18 cellular contexts compared by ENCODE assay signal in the genomic region with DNA sequence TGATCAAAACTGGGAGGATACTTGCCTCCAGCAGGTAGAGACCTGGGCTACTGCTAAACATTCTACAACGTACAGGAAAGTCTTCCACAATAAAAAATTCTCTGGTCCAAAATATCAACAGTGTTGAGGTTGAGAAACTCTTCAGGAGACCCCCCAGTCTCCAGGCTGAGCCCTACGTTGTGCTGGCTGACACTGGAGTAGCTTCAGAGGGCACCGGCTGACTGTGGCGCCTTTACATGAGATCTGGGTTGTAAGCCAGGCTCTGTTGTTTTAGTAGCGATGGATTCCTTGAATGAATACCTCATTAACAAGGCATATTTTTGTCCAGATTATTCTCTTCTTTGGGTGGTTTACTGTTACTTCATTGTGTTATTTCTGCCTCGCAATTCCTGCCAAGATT.
DNase-seq lines count a peak whose midpoint lies in the region; ATAC-seq, FAIRE-seq and TF ChIP-seq lines count a peak whose summit lies in the region.
"Had no signal": no experiment of that assay in that cellular context is flagged by ENCODE, and none has a peak within 500 bp of the region (broad histone marks: within the 10 kb centered on the region; RNA-seq: fewer than 3 reads in every experiment).

No MANE protein-coding gene starts in this region.

- H3K27me3 Mint-ChIP-seq in astrocyte (ENCODE audit: low read depth, unreplicated experiment): no peaks in the 10 kb centered on the region
- H3K27me3 Mint-ChIP-seq in CD4-positive, alpha-beta T cell: no peaks in the 10 kb centered on the region
- no peaks in the 10 kb centered on the region for H3K27me3 Mint-ChIP-seq in activated CD4-positive, alpha-beta T cell treated with anti-CD3 and anti-CD28 coated beads for 36 hours
- H3K27me3 Mint-ChIP-seq: CD4-positive, CD25-positive, alpha-beta regulatory T cell had no signal

- H3K4me1 Mint-ChIP-seq in astrocyte (ENCODE audit: low read depth, unreplicated experiment): peaks cover 18% of the 10 kb centered on the region
- no peaks in the 10 kb centered on the region for H3K4me1 Mint-ChIP-seq in CD4-positive, alpha-beta T cell (ENCODE audit: low read depth)
- no peaks in the 10 kb centered on the region for H3K4me1 Mint-ChIP-seq in activated CD4-positive, alpha-beta T cell treated with anti-CD3 and anti-CD28 coated beads for 36 hours
- H3K4me1 Mint-ChIP-seq: CD4-positive, CD25-positive, alpha-beta regulatory T cell had no signal

- CTCF ChIA-PET in CD4-positive, alpha-beta T cell (lab: Charles Lee): no interaction called here
- CTCF ChIA-PET in activated CD4-positive, alpha-beta T cell treated with anti-CD3 and anti-CD28 coated beads for 36 hours (lab: Charles Lee): no interaction called here

- H3K36me3 ChIP-seq in cardiac muscle cell (no peaks in the 10 kb centered on the region), right atrium auricular region (no peaks in the 10 kb centered on the region), astrocyte (ENCODE audit: insufficient read depth, low read length) (no peaks in the 10 kb centered on the region), mesendoderm (ENCODE audit: control insufficient read depth, insufficient read depth, low read length) (no peaks in the 10 kb centered on the region)
- H3K36me3 ChIP-seq in effector memory CD4-positive, alpha-beta T cell (ENCODE audit: control insufficient read depth, insufficient read depth, low read length): no peaks in the 10 kb centered on the region

- H3K4me3 Mint-ChIP-seq in astrocyte (ENCODE audit: unreplicated experiment): no peak overlapping the region
- H3K4me3 Mint-ChIP-seq in CD4-positive, alpha-beta T cell: no peak overlapping the region
- H3K4me3 Mint-ChIP-seq in activated CD4-positive, alpha-beta T cell treated with anti-CD3 and anti-CD28 coated beads for 36 hours: no peak overlapping the region
- H3K4me3 Mint-ChIP-seq: CD4-positive, CD25-positive, alpha-beta regulatory T cell; HFFc6 had no signal

- H3K9ac ChIP-seq in astrocyte (ENCODE audit: low read length): no peak overlapping the region
- no peak overlapping the region for H3K9ac ChIP-seq in mesendoderm (ENCODE audit: low read length)
- H3K9ac ChIP-seq: KMS-11, SK-N-SH had no signal

- no peak overlapping the region for H3K4me2 ChIP-seq in astrocyte (ENCODE audit: low read length)
- no peak overlapping the region for H3K4me2 ChIP-seq in mesendoderm (ENCODE audit: low read length)
- H3K4me2 ChIP-seq: KMS-11, SK-N-SH had no signal

- DNase-seq in cardiac muscle cell (ENCODE audit: low read depth in 1 of 2, low spot score in 1 of 2) (no peak), right atrium auricular region (ENCODE audit: low spot score) (no peak), astrocyte (ENCODE audit: low read depth) (peak; percentile 2), mesendoderm (no peak)
- no peak for DNase-seq in CD4-positive, alpha-beta T cell
- DNase-seq in effector memory CD4-positive, alpha-beta T cell: no peak
- no peak for DNase-seq in activated CD4-positive, alpha-beta T cell treated with anti-CD3 and anti-CD28 coated beads for 36 hours
- DNase-seq: ACHN; CD4-positive, CD25-positive, alpha-beta regulatory T cell; GF-D8; GOT3; HFFc6; MM.1S; NCI-H524 treated with DMSO at 0.1 percent for 48 hours; SK-N-SH had no signal

- no CpG with 5 or more reads among the region's 6 CpGs for WGBS in mesendoderm (ENCODE audit: extremely low coverage, insufficient coverage, low lambda C conversion rate)

- H3K9me3 Mint-ChIP-seq in astrocyte (ENCODE audit: unreplicated experiment): no peaks in the 10 kb centered on the region
- peaks cover 2% of the 10 kb centered on the region for H3K9me3 Mint-ChIP-seq in CD4-positive, alpha-beta T cell
- H3K9me3 Mint-ChIP-seq in activated CD4-positive, alpha-beta T cell treated with anti-CD3 and anti-CD28 coated beads for 36 hours (ENCODE audit: low read depth): no peaks in the 10 kb centered on the region

- no peak overlapping the region for H3K18ac ChIP-seq in mesendoderm (ENCODE audit: low read length)

- H3K23ac ChIP-seq in mesendoderm (ENCODE audit: low read length): no peak overlapping the region

- H3K36me3 Mint-ChIP-seq in astrocyte (ENCODE audit: low read depth, unreplicated experiment): no peaks in the 10 kb centered on the region
- no peaks in the 10 kb centered on the region for H3K36me3 Mint-ChIP-seq in CD4-positive, alpha-beta T cell (ENCODE audit: low read depth)
- no peaks in the 10 kb centered on the region for H3K36me3 Mint-ChIP-seq in activated CD4-positive, alpha-beta T cell treated with anti-CD3 and anti-CD28 coated beads for 36 hours (ENCODE audit: low read depth)

- no peak overlapping the region for H3K4ac ChIP-seq in mesendoderm (ENCODE audit: low read depth, low read length)

- peak overlapping the region; percentile 3 for H3K56ac ChIP-seq in mesendoderm (ENCODE audit: low read length)

- POLR2A ChIA-PET in CD4-positive, alpha-beta T cell (lab: Charles Lee): no interaction called here
- POLR2A ChIA-PET in activated CD4-positive, alpha-beta T cell treated with anti-CD3 and anti-CD28 coated beads for 36 hours (lab: Charles Lee): no interaction called here

- no peak overlapping the region for H4K5ac ChIP-seq in mesendoderm (ENCODE audit: low read length)

- H2AK5ac ChIP-seq in mesendoderm (ENCODE audit: low read length): no peak overlapping the region

- no peak for FAIRE-seq in astrocyte (lab: Jason Lieb, UNC)

- H3K4me3 ChIP-seq in cardiac muscle cell (no peak overlapping the region), right atrium auricular region (no peak overlapping the region), astrocyte (ENCODE audit: insufficient read depth, low read depth, low read length) (no peak overlapping the region), mesendoderm (ENCODE audit: low read length) (no peak overlapping the region)
- no peak overlapping the region for H3K4me3 ChIP-seq in effector memory CD4-positive, alpha-beta T cell (ENCODE audit: insufficient read depth, low read depth, low read length, poor library complexity, severe bottlenecking)

- no peak overlapping the region for H2AFZ ChIP-seq in astrocyte (ENCODE audit: low read depth, low read length)

- H3K79me1 ChIP-seq in mesendoderm (ENCODE audit: low read length): no peaks in the 10 kb centered on the region

- H2BK5ac ChIP-seq in mesendoderm (ENCODE audit: low read length): no peak overlapping the region

- H3K27ac ChIP-seq in cardiac muscle cell: peak overlapping the region; percentile 0
- no peak overlapping the region for H3K27ac ChIP-seq in right atrium auricular region
- no peak overlapping the region for H3K27ac ChIP-seq in astrocyte (ENCODE audit: low read depth, low read length)
- no peak overlapping the region for H3K27ac ChIP-seq in mesendoderm (ENCODE audit: low read depth, low read length)
- no peak overlapping the region for H3K27ac ChIP-seq in CD4-positive, alpha-beta T cell (ENCODE audit: low read depth, low read length)
- H3K27ac ChIP-seq in effector memory CD4-positive, alpha-beta T cell (ENCODE audit: insufficient read depth, low read length, poor library complexity, severe bottlenecking): no peak overlapping the region
- H3K27ac ChIP-seq: KMS-11 had no signal

- H2BK15ac ChIP-seq in mesendoderm (replicated peaks; ENCODE audit: low read depth): no peak overlapping the region

- H4K20me1 ChIP-seq in astrocyte (ENCODE audit: insufficient read depth, low read length): no peaks in the 10 kb centered on the region

- H3K4me1 ChIP-seq in cardiac muscle cell (ENCODE audit: low read depth) (peaks cover 17% of the 10 kb centered on the region), right atrium auricular region (no peaks in the 10 kb centered on the region), astrocyte (ENCODE audit: insufficient read depth, low read length) (no peaks in the 10 kb centered on the region), mesendoderm (ENCODE audit: control insufficient read depth, low read depth, low read length) (peaks cover 2% of the 10 kb centered on the region)
- no peaks in the 10 kb centered on the region for H3K4me1 ChIP-seq in effector memory CD4-positive, alpha-beta T cell (ENCODE audit: control insufficient read depth, insufficient read depth, low read length, poor library complexity, severe bottlenecking)

- H4K8ac ChIP-seq in mesendoderm (ENCODE audit: low read depth, low read length): no peak overlapping the region

- H3K79me2 ChIP-seq in astrocyte (ENCODE audit: insufficient read depth, low read length) (no peaks in the 10 kb centered on the region), mesendoderm (ENCODE audit: control insufficient read depth, insufficient read depth, low read length) (no peaks in the 10 kb centered on the region)

- no peak overlapping the region for H2BK120ac ChIP-seq in mesendoderm (ENCODE audit: low read depth, low read length)

- TF ChIP-seq CTCF in cardiac muscle cell (IDR thresholded peaks at IDR 0.05; ENCODE audit: low read depth, low read length) (no peak), right atrium auricular region (IDR thresholded peaks at IDR 0.05) (no peak), astrocyte (IDR thresholded peaks at IDR 0.05; ENCODE audit: insufficient read depth, low read depth, low read length) (no peak)
- TF ChIP-seq CTCF in CD4-positive, alpha-beta T cell (IDR thresholded peaks at IDR 0.05): no peak

- no peaks in the 10 kb centered on the region for H3K27me3 ChIP-seq in cardiac muscle cell
- H3K27me3 ChIP-seq in right atrium auricular region: no peaks in the 10 kb centered on the region
- no peaks in the 10 kb centered on the region for H3K27me3 ChIP-seq in astrocyte (ENCODE audit: insufficient read depth, low read length)
- no peaks in the 10 kb centered on the region for H3K27me3 ChIP-seq in mesendoderm (ENCODE audit: insufficient read depth, low read length, poor library complexity)
- no peaks in the 10 kb centered on the region for H3K27me3 ChIP-seq in CD4-positive, alpha-beta T cell (ENCODE audit: control insufficient read depth, insufficient read depth, low read length)
- no peaks in the 10 kb centered on the region for H3K27me3 ChIP-seq in effector memory CD4-positive, alpha-beta T cell (replicated peaks; ENCODE audit: control insufficient read depth, insufficient read depth, low read length, poor library complexity, severe bottlenecking)

- no peaks in the 10 kb centered on the region for H3K9me3 ChIP-seq in cardiac muscle cell (ENCODE audit: low read depth)
- H3K9me3 ChIP-seq in right atrium auricular region: no peaks in the 10 kb centered on the region
- no peaks in the 10 kb centered on the region for H3K9me3 ChIP-seq in astrocyte (ENCODE audit: insufficient read depth, low read depth, low read length)
- no peaks in the 10 kb centered on the region for H3K9me3 ChIP-seq in CD4-positive, alpha-beta T cell (ENCODE audit: control insufficient read depth, low read length)
- no peaks in the 10 kb centered on the region for H3K9me3 ChIP-seq in effector memory CD4-positive, alpha-beta T cell (ENCODE audit: control insufficient read depth, low read length)
- H3K9me3 ChIP-seq: SK-N-SH had no signal

- intact Hi-C loops in CD4-positive, alpha-beta T cell (cut with DNase I, micrococcal nuclease): no loop called here
- intact Hi-C loops in activated CD4-positive, alpha-beta T cell treated with anti-CD3 and anti-CD28 coated beads for 36 hours (cut with DNase I, micrococcal nuclease): no loop called here

- H3K27ac Mint-ChIP-seq in astrocyte (ENCODE audit: unreplicated experiment): peak overlapping the region; percentile 31
- no peak overlapping the region for H3K27ac Mint-ChIP-seq in CD4-positive, alpha-beta T cell
- H3K27ac Mint-ChIP-seq in activated CD4-positive, alpha-beta T cell treated with anti-CD3 and anti-CD28 coated beads for 36 hours: no peak overlapping the region
- H3K27ac Mint-ChIP-seq: HFFc6 had no signal

- no peak for ATAC-seq in CD4-positive, alpha-beta T cell (ENCODE audit: poor library complexity)
- no peak for ATAC-seq in activated CD4-positive, alpha-beta T cell treated with anti-CD3 and anti-CD28 coated beads for 36 hours
- ATAC-seq: Panc1, Right ventricle myocardium inferior had no signal
